1 cellular context compared by ENCODE assay signal in the genomic region with DNA sequence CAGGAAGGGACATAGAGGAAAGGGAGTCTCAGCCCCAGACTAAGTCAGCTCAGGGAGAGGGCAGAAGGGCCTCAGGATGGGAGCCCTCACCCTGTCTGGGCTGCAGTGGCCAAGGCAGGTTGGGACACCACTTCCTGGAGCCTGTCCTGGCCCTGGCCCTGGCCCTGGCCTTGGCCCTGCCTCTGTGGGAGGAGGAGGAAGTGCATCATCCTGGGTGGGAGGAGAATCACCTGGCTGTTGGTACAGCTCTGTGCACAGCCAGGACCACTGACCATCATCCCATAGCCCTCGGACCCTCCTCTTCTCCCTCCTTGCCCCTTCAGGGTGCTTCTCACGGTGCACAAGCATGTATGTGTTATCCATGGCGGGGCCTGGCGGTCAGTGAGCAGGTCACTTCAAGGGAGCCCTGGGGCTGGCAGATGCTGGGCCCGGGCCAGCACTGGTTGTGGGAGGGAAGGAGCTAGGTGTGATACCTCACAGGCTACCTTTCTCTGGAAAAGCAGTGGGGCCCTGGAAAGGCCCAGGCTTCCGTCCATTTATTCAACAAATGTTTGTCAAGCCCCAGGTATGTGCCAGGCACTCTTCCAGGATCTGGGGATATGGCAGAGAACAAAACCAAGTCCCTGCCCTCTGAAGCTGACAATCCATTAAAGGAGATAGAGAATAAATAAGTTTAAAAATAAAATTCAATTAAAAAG.
TF ChIP-seq lines count a peak whose summit lies in the region.

No MANE protein-coding gene starts in this region.

TF ChIP-seq in HepG2, 621 proteins besides CTCF, POLR2A, EP300 and RAD21 (continues in another document):
- TF ChIP-seq, protein P1, sequence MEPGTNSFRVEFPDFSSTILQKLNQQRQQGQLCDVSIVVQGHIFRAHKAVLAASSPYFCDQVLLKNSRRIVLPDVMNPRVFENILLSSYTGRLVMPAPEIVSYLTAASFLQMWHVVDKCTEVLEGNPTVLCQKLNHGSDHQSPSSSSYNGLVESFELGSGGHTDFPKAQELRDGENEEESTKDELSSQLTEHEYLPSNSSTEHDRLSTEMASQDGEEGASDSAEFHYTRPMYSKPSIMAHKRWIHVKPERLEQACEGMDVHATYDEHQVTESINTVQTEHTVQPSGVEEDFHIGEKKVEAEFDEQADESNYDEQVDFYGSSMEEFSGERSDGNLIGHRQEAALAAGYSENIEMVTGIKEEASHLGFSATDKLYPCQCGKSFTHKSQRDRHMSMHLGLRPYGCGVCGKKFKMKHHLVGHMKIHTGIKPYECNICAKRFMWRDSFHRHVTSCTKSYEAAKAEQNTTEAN (CRISPR knock-in tag; conservative IDR thresholded peaks at IDR 0.05), result no peak
- TF ChIP-seq ZKSCAN1 (IDR thresholded peaks at IDR 0.05; ENCODE audit: low read length) (no peak), ZNF20 (CRISPR knock-in tag; IDR thresholded peaks at IDR 0.05) (no peak), MBD4 (IDR thresholded peaks at IDR 0.05; ENCODE audit: borderline replicate concordance, low read length) (no peak), ZNF12 (CRISPR knock-in tag; IDR thresholded peaks at IDR 0.05) (no peak), KDM5A (IDR thresholded peaks at IDR 0.05; ENCODE audit: borderline replicate concordance, low read length) (no peak), PCBP1 (IDR thresholded peaks at IDR 0.05; ENCODE audit: borderline replicate concordance, low read depth, low read length) (no peak), MATR3 (CRISPR knock-in tag; IDR thresholded peaks at IDR 0.05) (no peak), PITX1 (CRISPR knock-in tag; IDR thresholded peaks at IDR 0.05) (peak; percentile 46; the same call in 1 of the 2 replicates), ZNF230 (CRISPR knock-in tag; IDR thresholded peaks at IDR 0.05) (no peak), ELF3 (CRISPR knock-in tag; IDR thresholded peaks at IDR 0.05) (peak; percentile 98), ZFYVE20 (CRISPR knock-in tag; IDR thresholded peaks at IDR 0.05; ENCODE audit: borderline replicate concordance, low read depth) (no peak), ZNF10 (CRISPR knock-in tag; IDR thresholded peaks at IDR 0.05; ENCODE audit: borderline replicate concordance, low read depth) (no peak), ZFX (CRISPR knock-in tag; IDR thresholded peaks at IDR 0.05; ENCODE audit: low read depth) (peak; percentile 66), TRIM24 (CRISPR knock-in tag; IDR thresholded peaks at IDR 0.05) (no peak), ZNF891 (CRISPR knock-in tag; IDR thresholded peaks at IDR 0.05) (peak; percentile 79; the same call in 1 of the 2 replicates), ZNF768 (CRISPR knock-in tag; IDR thresholded peaks at IDR 0.05) (peak; percentile 49; the same call in 1 of the 2 replicates), HMG20B (CRISPR knock-in tag; conservative IDR thresholded peaks at IDR 0.05) (no peak), ERF (CRISPR knock-in tag; IDR thresholded peaks at IDR 0.05) (peak; percentile 67; the same call in 1 of the 2 replicates), KLF11 (CRISPR knock-in tag; IDR thresholded peaks at IDR 0.05) (no peak), ZNF205 (CRISPR knock-in tag; IDR thresholded peaks at IDR 0.05) (no peak), ZBTB20 (CRISPR knock-in tag; IDR thresholded peaks at IDR 0.05; ENCODE audit: borderline replicate concordance, low read depth) (peak; percentile 50; the same call in 1 of the 2 replicates)
- TF ChIP-seq, protein P2, sequence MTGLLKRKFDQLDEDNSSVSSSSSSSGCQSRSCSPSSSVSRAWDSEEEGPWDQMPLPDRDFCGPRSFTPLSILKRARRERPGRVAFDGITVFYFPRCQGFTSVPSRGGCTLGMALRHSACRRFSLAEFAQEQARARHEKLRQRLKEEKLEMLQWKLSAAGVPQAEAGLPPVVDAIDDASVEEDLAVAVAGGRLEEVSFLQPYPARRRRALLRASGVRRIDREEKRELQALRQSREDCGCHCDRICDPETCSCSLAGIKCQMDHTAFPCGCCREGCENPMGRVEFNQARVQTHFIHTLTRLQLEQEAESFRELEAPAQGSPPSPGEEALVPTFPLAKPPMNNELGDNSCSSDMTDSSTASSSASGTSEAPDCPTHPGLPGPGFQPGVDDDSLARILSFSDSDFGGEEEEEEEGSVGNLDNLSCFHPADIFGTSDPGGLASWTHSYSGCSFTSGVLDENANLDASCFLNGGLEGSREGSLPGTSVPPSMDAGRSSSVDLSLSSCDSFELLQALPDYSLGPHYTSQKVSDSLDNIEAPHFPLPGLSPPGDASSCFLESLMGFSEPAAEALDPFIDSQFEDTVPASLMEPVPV (CRISPR knock-in tag; IDR thresholded peaks at IDR 0.05), result no peak
- TF ChIP-seq, protein P3, sequence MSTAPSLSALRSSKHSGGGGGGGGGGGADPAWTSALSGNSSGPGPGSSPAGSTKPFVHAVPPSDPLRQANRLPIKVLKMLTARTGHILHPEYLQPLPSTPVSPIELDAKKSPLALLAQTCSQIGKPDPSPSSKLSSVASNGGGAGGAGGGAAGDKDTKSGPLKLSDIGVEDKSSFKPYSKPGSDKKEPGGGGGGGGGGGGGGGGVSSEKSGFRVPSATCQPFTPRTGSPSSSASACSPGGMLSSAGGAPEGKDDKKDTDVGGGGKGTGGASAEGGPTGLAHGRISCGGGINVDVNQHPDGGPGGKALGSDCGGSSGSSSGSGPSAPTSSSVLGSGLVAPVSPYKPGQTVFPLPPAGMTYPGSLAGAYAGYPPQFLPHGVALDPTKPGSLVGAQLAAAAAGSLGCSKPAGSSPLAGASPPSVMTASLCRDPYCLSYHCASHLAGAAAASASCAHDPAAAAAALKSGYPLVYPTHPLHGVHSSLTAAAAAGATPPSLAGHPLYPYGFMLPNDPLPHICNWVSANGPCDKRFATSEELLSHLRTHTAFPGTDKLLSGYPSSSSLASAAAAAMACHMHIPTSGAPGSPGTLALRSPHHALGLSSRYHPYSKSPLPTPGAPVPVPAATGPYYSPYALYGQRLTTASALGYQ (CRISPR knock-in tag; IDR thresholded peaks at IDR 0.05), result no peak
- TF ChIP-seq, protein P4, sequence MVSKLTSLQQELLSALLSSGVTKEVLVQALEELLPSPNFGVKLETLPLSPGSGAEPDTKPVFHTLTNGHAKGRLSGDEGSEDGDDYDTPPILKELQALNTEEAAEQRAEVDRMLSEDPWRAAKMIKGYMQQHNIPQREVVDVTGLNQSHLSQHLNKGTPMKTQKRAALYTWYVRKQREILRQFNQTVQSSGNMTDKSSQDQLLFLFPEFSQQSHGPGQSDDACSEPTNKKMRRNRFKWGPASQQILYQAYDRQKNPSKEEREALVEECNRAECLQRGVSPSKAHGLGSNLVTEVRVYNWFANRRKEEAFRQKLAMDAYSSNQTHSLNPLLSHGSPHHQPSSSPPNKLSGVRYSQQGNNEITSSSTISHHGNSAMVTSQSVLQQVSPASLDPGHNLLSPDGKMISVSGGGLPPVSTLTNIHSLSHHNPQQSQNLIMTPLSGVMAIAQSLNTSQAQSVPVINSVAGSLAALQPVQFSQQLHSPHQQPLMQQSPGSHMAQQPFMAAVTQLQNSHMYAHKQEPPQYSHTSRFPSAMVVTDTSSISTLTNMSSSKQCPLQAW (CRISPR knock-in tag; IDR thresholded peaks at IDR 0.05), result no peak; the same call in 1 of the 2 replicates
- TF ChIP-seq, protein P5, sequence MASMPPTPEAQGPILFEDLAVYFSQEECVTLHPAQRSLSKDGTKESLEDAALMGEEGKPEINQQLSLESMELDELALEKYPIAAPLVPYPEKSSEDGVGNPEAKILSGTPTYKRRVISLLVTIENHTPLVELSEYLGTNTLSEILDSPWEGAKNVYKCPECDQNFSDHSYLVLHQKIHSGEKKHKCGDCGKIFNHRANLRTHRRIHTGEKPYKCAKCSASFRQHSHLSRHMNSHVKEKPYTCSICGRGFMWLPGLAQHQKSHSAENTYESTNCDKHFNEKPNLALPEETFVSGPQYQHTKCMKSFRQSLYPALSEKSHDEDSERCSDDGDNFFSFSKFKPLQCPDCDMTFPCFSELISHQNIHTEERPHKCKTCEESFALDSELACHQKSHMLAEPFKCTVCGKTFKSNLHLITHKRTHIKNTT (CRISPR knock-in tag; IDR thresholded peaks at IDR 0.05), result no peak
- TF ChIP-seq, protein P6, sequence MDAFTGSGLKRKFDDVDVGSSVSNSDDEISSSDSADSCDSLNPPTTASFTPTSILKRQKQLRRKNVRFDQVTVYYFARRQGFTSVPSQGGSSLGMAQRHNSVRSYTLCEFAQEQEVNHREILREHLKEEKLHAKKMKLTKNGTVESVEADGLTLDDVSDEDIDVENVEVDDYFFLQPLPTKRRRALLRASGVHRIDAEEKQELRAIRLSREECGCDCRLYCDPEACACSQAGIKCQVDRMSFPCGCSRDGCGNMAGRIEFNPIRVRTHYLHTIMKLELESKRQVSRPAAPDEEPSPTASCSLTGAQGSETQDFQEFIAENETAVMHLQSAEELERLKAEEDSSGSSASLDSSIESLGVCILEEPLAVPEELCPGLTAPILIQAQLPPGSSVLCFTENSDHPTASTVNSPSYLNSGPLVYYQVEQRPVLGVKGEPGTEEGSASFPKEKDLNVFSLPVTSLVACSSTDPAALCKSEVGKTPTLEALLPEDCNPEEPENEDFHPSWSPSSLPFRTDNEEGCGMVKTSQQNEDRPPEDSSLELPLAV (CRISPR knock-in tag; conservative IDR thresholded peaks at IDR 0.05; ENCODE audit: low read depth), result no peak
- TF ChIP-seq, protein P7, sequence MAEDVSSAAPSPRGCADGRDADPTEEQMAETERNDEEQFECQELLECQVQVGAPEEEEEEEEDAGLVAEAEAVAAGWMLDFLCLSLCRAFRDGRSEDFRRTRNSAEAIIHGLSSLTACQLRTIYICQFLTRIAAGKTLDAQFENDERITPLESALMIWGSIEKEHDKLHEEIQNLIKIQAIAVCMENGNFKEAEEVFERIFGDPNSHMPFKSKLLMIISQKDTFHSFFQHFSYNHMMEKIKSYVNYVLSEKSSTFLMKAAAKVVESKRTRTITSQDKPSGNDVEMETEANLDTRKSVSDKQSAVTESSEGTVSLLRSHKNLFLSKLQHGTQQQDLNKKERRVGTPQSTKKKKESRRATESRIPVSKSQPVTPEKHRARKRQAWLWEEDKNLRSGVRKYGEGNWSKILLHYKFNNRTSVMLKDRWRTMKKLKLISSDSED (CRISPR knock-in tag; IDR thresholded peaks at IDR 0.05), result no peak
- TF ChIP-seq, protein P8, sequence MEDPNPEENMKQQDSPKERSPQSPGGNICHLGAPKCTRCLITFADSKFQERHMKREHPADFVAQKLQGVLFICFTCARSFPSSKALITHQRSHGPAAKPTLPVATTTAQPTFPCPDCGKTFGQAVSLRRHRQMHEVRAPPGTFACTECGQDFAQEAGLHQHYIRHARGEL (CRISPR knock-in tag; IDR thresholded peaks at IDR 0.05), result no peak
- TF ChIP-seq, protein P9, sequence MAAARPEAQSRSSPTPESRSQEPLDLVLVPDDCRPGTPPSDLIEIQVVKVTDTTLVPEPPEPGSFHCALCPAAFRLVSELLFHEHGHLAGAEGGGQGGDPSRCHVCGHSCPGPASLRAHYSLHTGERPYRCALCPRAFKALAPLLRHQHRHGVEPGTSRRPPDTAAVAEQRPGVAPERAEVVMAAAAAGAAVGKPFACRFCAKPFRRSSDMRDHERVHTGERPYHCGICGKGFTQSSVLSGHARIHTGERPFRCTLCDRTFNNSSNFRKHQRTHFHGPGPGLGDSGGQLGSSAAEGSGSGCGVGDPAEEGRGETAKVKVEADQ (CRISPR knock-in tag; IDR thresholded peaks at IDR 0.05; ENCODE audit: borderline replicate concordance), result no peak
- TF ChIP-seq, protein P10, sequence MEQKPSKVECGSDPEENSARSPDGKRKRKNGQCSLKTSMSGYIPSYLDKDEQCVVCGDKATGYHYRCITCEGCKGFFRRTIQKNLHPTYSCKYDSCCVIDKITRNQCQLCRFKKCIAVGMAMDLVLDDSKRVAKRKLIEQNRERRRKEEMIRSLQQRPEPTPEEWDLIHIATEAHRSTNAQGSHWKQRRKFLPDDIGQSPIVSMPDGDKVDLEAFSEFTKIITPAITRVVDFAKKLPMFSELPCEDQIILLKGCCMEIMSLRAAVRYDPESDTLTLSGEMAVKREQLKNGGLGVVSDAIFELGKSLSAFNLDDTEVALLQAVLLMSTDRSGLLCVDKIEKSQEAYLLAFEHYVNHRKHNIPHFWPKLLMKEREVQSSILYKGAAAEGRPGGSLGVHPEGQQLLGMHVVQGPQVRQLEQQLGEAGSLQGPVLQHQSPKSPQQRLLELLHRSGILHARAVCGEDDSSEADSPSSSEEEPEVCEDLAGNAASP (CRISPR knock-in tag; IDR thresholded peaks at IDR 0.05; ENCODE audit: borderline replicate concordance), result peak; percentile 44; the same call in 1 of the 2 replicates
- TF ChIP-seq, protein P11, sequence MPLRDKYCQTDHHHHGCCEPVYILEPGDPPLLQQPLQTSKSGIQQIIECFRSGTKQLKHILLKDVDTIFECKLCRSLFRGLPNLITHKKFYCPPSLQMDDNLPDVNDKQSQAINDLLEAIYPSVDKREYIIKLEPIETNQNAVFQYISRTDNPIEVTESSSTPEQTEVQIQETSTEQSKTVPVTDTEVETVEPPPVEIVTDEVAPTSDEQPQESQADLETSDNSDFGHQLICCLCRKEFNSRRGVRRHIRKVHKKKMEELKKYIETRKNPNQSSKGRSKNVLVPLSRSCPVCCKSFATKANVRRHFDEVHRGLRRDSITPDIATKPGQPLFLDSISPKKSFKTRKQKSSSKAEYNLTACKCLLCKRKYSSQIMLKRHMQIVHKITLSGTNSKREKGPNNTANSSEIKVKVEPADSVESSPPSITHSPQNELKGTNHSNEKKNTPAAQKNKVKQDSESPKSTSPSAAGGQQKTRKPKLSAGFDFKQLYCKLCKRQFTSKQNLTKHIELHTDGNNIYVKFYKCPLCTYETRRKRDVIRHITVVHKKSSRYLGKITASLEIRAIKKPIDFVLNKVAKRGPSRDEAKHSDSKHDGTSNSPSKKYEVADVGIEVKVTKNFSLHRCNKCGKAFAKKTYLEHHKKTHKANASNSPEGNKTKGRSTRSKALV (CRISPR knock-in tag; IDR thresholded peaks at IDR 0.05), result no peak
- TF ChIP-seq, protein P12, sequence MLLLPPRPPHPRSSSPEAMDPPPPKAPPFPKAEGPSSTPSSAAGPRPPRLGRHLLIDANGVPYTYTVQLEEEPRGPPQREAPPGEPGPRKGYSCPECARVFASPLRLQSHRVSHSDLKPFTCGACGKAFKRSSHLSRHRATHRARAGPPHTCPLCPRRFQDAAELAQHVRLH (CRISPR knock-in tag; IDR thresholded peaks at IDR 0.05; ENCODE audit: borderline replicate concordance, low read depth), result no peak
- TF ChIP-seq, protein P13, sequence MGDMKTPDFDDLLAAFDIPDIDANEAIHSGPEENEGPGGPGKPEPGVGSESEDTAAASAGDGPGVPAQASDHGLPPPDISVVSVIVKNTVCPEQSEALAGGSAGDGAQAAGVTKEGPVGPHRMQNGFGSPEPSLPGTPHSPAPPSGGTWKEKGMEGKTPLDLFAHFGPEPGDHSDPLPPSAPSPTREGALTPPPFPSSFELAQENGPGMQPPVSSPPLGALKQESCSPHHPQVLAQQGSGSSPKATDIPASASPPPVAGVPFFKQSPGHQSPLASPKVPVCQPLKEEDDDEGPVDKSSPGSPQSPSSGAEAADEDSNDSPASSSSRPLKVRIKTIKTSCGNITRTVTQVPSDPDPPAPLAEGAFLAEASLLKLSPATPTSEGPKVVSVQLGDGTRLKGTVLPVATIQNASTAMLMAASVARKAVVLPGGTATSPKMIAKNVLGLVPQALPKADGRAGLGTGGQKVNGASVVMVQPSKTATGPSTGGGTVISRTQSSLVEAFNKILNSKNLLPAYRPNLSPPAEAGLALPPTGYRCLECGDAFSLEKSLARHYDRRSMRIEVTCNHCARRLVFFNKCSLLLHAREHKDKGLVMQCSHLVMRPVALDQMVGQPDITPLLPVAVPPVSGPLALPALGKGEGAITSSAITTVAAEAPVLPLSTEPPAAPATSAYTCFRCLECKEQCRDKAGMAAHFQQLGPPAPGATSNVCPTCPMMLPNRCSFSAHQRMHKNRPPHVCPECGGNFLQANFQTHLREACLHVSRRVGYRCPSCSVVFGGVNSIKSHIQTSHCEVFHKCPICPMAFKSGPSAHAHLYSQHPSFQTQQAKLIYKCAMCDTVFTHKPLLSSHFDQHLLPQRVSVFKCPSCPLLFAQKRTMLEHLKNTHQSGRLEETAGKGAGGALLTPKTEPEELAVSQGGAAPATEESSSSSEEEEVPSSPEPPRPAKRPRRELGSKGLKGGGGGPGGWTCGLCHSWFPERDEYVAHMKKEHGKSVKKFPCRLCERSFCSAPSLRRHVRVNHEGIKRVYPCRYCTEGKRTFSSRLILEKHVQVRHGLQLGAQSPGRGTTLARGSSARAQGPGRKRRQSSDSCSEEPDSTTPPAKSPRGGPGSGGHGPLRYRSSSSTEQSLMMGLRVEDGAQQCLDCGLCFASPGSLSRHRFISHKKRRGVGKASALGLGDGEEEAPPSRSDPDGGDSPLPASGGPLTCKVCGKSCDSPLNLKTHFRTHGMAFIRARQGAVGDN (CRISPR knock-in tag; IDR thresholded peaks at IDR 0.05), result peak; percentile 92
